24 cellular contexts compared by ENCODE assay signal in genomic region chr1:180468311-180468710, GRCh38.
"Had no signal": no experiment of that assay in that cellular context is flagged by ENCODE, and none has a peak within 500 bp of the region (broad histone marks: within the 10 kb centered on the region; RNA-seq: fewer than 3 reads in every experiment).

No MANE protein-coding gene starts in this region.

- H3K4me1 ChIP-seq: colonic mucosa, esophagus squamous epithelium, gastrocnemius medialis, heart right ventricle, left lung, lower lobe of right lung had no signal

- ATAC-seq: esophagus mucosa, gastrocnemius medialis, heart right ventricle, left cardiac atrium, left lung, left ventricle myocardium superior, lower lobe of right lung, mucosa of descending colon had no signal

- H3K4me1 Mint-ChIP-seq: mesothelial cell of epicardium had no signal

- H3K36me3 ChIP-seq: colonic mucosa, left lung, lower lobe of right lung had no signal

- H3K27me3 ChIP-seq: colonic mucosa, esophagus squamous epithelium, gastrocnemius medialis, heart right ventricle, left lung had no signal

- H3K9me3 ChIP-seq: colonic mucosa, gastrocnemius medialis had no signal

- H3K27ac ChIP-seq: colonic mucosa, epithelial cell of prostate, esophagus squamous epithelium, gastrocnemius medialis, heart right ventricle, left lung, lower lobe of right lung had no signal

- H3K27me3 Mint-ChIP-seq: dendritic cell treated with granulocyte-macrophage colony-stimulating factor and Interleukin-4, amounts not matched to agents 40 ng/mL and 50 ng/mL, for 4 days; naive B cell had no signal

- H3K4me3 Mint-ChIP-seq: dendritic cell treated with granulocyte-macrophage colony-stimulating factor and Interleukin-4, amounts not matched to agents 40 ng/mL and 50 ng/mL, for 4 days; mesothelial cell of epicardium; naive B cell had no signal

- DNase-seq: colonic mucosa; cortex of kidney; effector CD4-positive, alpha-beta T cell; effector memory CD4-positive, alpha-beta T cell; erythroblast; esophagus squamous epithelium; foreskin fibroblast; foreskin melanocyte; gastrocnemius medialis; glutamatergic neuron; head of caudate nucleus; heart right ventricle; hippocampal formation; left cardiac atrium; left lung; left ventricle myocardium superior; lower lobe of right lung; mesenchymal stem cell; mucosa of descending colon; naive B cell had no signal

- H3K4me3 ChIP-seq: colonic mucosa, esophagus squamous epithelium, gastrocnemius medialis, heart right ventricle, left lung, lower lobe of right lung, mucosa of descending colon had no signal

- H3K27ac Mint-ChIP-seq: dendritic cell treated with granulocyte-macrophage colony-stimulating factor and Interleukin-4, amounts not matched to agents 40 ng/mL and 50 ng/mL, for 4 days; mesothelial cell of epicardium had no signal
